ENCODE assay signal across 20 cellular contexts in genomic region chrX:23228950-23229448, GRCh38.
DNase-seq lines count a peak whose midpoint lies in the region; ATAC-seq and TF ChIP-seq lines count a peak whose summit lies in the region.
"Had no signal": no experiment of that assay in that cellular context is flagged by ENCODE, and none has a peak within 500 bp of the region (broad histone marks: within the 10 kb centered on the region; RNA-seq: fewer than 3 reads in every experiment).

No MANE protein-coding gene starts in this region.

- H3K4me3 Mint-ChIP-seq in endothelial cell (ENCODE audit: unreplicated experiment) (no peak overlapping the region), type B pancreatic cell (peak overlapping the region; percentile 66)
- H3K4me3 Mint-ChIP-seq: activated naive CD8-positive, alpha-beta T cell treated with anti-CD3 and anti-CD28 coated beads for 36 hours; activated T-cell treated with anti-CD3 and anti-CD28 coated beads, Interleukin-2, amount 50 U/mL, for 72 hours; CD8-positive, alpha-beta T cell; dendritic cell treated with granulocyte-macrophage colony-stimulating factor and Interleukin-4, amounts not matched to agents 40 ng/mL and 50 ng/mL, for 4 days; stimulated activated naive CD8-positive, alpha-beta T cell treated with anti-CD3 and anti-CD28 coated beads, Interleukin-15, Interleukin-2, amounts not matched to agents 100 ng/mL and 50 ng/mL, for 24 hours had no signal

- H3K27ac ChIP-seq in cardiac muscle cell (peak overlapping the region; percentile 4), left ventricle myocardium inferior (replicated peaks) (no peak overlapping the region), lower lobe of right lung (no peak overlapping the region)
- H3K27ac ChIP-seq: body of pancreas, SJSA1 had no signal

- peaks cover 3% of the 10 kb centered on the region for H3K27me3 Mint-ChIP-seq in endothelial cell (ENCODE audit: unreplicated experiment)
- H3K27me3 Mint-ChIP-seq in type B pancreatic cell = no peaks in the 10 kb centered on the region
- H3K27me3 Mint-ChIP-seq: activated naive CD8-positive, alpha-beta T cell treated with anti-CD3 and anti-CD28 coated beads for 36 hours had no signal

- ATAC-seq in lower lobe of right lung (peak; percentile 71 to 79), GM19324 (IDR thresholded peaks at IDR 0.05; ENCODE audit: low FRiP score, unreplicated experiment) (no peak)
- ATAC-seq: activated T-cell treated with anti-CD3 and anti-CD28 coated beads, Interleukin-2, amount 50 U/mL, for 72 hours; body of pancreas; CD8-positive, alpha-beta T cell had no signal

- peak overlapping the region; percentile 95 for H3K27ac Mint-ChIP-seq in endothelial cell (ENCODE audit: unreplicated experiment)
- H3K27ac Mint-ChIP-seq in type B pancreatic cell = peak overlapping the region; percentile 46
- H3K27ac Mint-ChIP-seq: activated naive CD8-positive, alpha-beta T cell treated with anti-CD3 and anti-CD28 coated beads for 36 hours; activated T-cell treated with anti-CD3 and anti-CD28 coated beads, Interleukin-2, amount 50 U/mL, for 72 hours; CD8-positive, alpha-beta T cell; dendritic cell treated with granulocyte-macrophage colony-stimulating factor and Interleukin-4, amounts not matched to agents 40 ng/mL and 50 ng/mL, for 4 days; stimulated activated naive CD8-positive, alpha-beta T cell treated with anti-CD3 and anti-CD28 coated beads, Interleukin-15, Interleukin-2, amounts not matched to agents 100 ng/mL and 50 ng/mL, for 24 hours had no signal

- H3K4me3 ChIP-seq in cardiac muscle cell (no peak overlapping the region), left ventricle myocardium inferior (no peak overlapping the region), lower lobe of right lung (no peak overlapping the region)
- H3K4me3 ChIP-seq: body of pancreas, SJSA1 had no signal

- H3K4me1 Mint-ChIP-seq in endothelial cell (ENCODE audit: unreplicated experiment) (peaks cover 17% of the 10 kb centered on the region), type B pancreatic cell (ENCODE audit: unreplicated experiment) (peaks cover 24% of the 10 kb centered on the region)
- H3K4me1 Mint-ChIP-seq: activated naive CD8-positive, alpha-beta T cell treated with anti-CD3 and anti-CD28 coated beads for 36 hours had no signal

- peaks cover 8% of the 10 kb centered on the region for H3K4me1 ChIP-seq in cardiac muscle cell (ENCODE audit: low read depth)
- H3K4me1 ChIP-seq in left ventricle myocardium inferior = no peaks in the 10 kb centered on the region
- no peaks in the 10 kb centered on the region for H3K4me1 ChIP-seq in lower lobe of right lung
- H3K4me1 ChIP-seq: body of pancreas, SJSA1 had no signal

- H3K36me3 Mint-ChIP-seq in endothelial cell (ENCODE audit: low read depth, unreplicated experiment) (no peaks in the 10 kb centered on the region), type B pancreatic cell (no peaks in the 10 kb centered on the region)
- H3K36me3 Mint-ChIP-seq: activated naive CD8-positive, alpha-beta T cell treated with anti-CD3 and anti-CD28 coated beads for 36 hours; CD8-positive, alpha-beta T cell had no signal

- DNase-seq in cardiac muscle cell (ENCODE audit: low read depth in 1 of 2, low spot score in 1 of 2) (peak in 1 of 2 donors; percentile 76), left ventricle myocardium inferior (no peak), endothelial cell (ENCODE audit: low spot score) (peak; percentile 2), lower lobe of right lung (no peak), type B pancreatic cell (ENCODE audit: extremely low spot score, unreplicated experiment) (no peak), NOMO-1 treated with dmso at 0.1 percent for 144 hours (lab: John Stamatoyannopoulos, UW; ENCODE audit: unreplicated experiment) (no peak)
- DNase-seq in effector CD8-positive, alpha-beta T cell (lab: John Stamatoyannopoulos, UW) = no peak
- DNase-seq: activated CD4-positive, CD25-positive, alpha-beta regulatory T cell; activated naive CD8-positive, alpha-beta T cell treated with anti-CD3 and anti-CD28 coated beads for 36 hours; activated T-cell treated with anti-CD3 and anti-CD28 coated beads, Interleukin-2, amount 50 U/mL, for 72 hours; body of pancreas; CD8-positive, alpha-beta T cell; DMS53; midbrain; NCI-H187; NCI-H510A treated with DMSO at 0.1 percent for 48 hours had no signal

- intact Hi-C loops in left ventricle myocardium inferior (cut with micrococcal nuclease) (no loop called here), lower lobe of right lung (cut with DNase I) (no loop called here)

- H3K9me3 ChIP-seq in cardiac muscle cell (ENCODE audit: low read depth) (no peaks in the 10 kb centered on the region), left ventricle myocardium inferior (replicated peaks) (no peaks in the 10 kb centered on the region), lower lobe of right lung (no peaks in the 10 kb centered on the region)
- H3K9me3 ChIP-seq: body of pancreas, SJSA1 had no signal

- TF ChIP-seq CTCF in cardiac muscle cell (IDR thresholded peaks at IDR 0.05; ENCODE audit: low read depth, low read length) = no peak
- no peak for TF ChIP-seq CTCF in left ventricle myocardium inferior (IDR thresholded peaks at IDR 0.05; ENCODE audit: borderline replicate concordance)
- no peak for TF ChIP-seq CTCF in endothelial cell (IDR thresholded peaks at IDR 0.05; ENCODE audit: unreplicated experiment)
- TF ChIP-seq CTCF in lower lobe of right lung (IDR thresholded peaks at IDR 0.05) = no peak
- TF ChIP-seq CTCF in type B pancreatic cell (conservative IDR thresholded peaks at IDR 0.05) = no peak

- H3K27me3 ChIP-seq in cardiac muscle cell (no peaks in the 10 kb centered on the region), left ventricle myocardium inferior (ENCODE audit: low read depth) (no peaks in the 10 kb centered on the region), lower lobe of right lung (ENCODE audit: low read depth) (no peaks in the 10 kb centered on the region)
- H3K27me3 ChIP-seq: body of pancreas, SJSA1 had no signal

- H3K9me3 Mint-ChIP-seq in endothelial cell (ENCODE audit: unreplicated experiment) (no peaks in the 10 kb centered on the region), type B pancreatic cell (no peaks in the 10 kb centered on the region)
- H3K9me3 Mint-ChIP-seq: activated naive CD8-positive, alpha-beta T cell treated with anti-CD3 and anti-CD28 coated beads for 36 hours; CD8-positive, alpha-beta T cell; dendritic cell treated with granulocyte-macrophage colony-stimulating factor and Interleukin-4, amounts not matched to agents 40 ng/mL and 50 ng/mL, for 4 days had no signal

- H3K36me3 ChIP-seq in cardiac muscle cell = no peaks in the 10 kb centered on the region
- no peaks in the 10 kb centered on the region for H3K36me3 ChIP-seq in left ventricle myocardium inferior
- no peaks in the 10 kb centered on the region for H3K36me3 ChIP-seq in lower lobe of right lung
- H3K36me3 ChIP-seq: SJSA1 had no signal
